Comparison of ENCODE assay signal across 7 cellular contexts in the genomic region with DNA sequence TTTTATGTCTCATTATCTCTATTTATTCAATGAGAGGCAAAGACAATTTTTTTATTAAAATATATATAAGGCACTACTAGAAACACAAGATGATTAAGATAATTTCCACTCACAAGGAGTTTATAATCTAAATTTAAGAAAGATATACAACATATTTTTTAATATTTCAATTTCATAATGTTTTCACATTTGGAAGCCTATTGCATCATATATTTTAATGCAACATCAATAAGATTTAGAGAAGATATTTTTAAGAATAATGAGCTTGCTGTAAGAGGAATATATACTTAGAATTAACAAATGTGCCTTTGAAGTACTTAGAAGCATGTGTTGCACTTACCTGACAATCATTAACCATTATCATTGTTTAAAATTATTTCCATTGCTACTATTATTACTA.
"Had no signal": no experiment of that assay in that cellular context is flagged by ENCODE, and none has a peak within 500 bp of the region (broad histone marks: within the 10 kb centered on the region; RNA-seq: fewer than 3 reads in every experiment).

No MANE protein-coding gene starts in this region.

- H3K4me2 ChIP-seq: GM23338 had no signal

- H2AFZ ChIP-seq: GM23338 had no signal

- ATAC-seq: GM23338 had no signal

- FAIRE-seq: H1, H54, HTR-8/SVneo had no signal

- H3K4me3 ChIP-seq: GM23338 had no signal

- DNase-seq: H9, HCEC 1CT, KBM-7 had no signal
